In the genomic region with DNA sequence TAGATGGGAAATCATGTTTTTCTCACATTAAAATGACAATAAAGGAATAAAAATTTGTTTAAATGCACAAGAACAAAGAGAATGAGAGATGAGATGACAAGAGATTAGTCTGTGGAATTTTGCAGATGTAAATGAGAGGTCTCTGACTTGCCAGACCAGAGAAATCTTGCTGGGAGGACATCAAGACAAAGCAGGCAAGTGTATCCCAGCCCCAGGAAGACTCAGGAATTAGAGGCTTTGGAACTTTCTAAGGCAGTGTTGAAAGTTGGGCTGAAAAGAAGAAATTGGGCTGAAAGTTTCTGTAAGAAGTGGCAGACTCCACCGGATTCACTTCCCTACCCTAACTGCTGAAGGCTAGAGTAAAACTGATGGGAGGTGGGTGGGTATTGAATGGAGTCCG, we compare ENCODE assay signal across 21 cellular contexts. TPM values are rescaled to one million over a fixed set of nuclear protein-coding genes. Genes with fewer than 3 reads are reported as not detected.
A peak's percentile ranks its signal among the peaks of the same experiment; 100 is the strongest.
DNase-seq lines count a peak whose midpoint lies in the region; ATAC-seq, FAIRE-seq and TF ChIP-seq lines count a peak whose summit lies in the region.
"Had no signal": no experiment of that assay in that cellular context is flagged by ENCODE, and none has a peak within 500 bp of the region (broad histone marks: within the 10 kb centered on the region; RNA-seq: fewer than 3 reads in every experiment).

No MANE protein-coding gene starts in this region.

- FAIRE-seq in GM12892 (lab: Jason Lieb, UNC): peak; percentile 38
- FAIRE-seq: D721Med, G401.6, GM12891, H1, K562 had no signal

- H3K27ac ChIP-seq in iPS-18a (ENCODE audit: low read length) (peak overlapping the region; percentile 18), suprapubic skin (no peak overlapping the region)
- H3K27ac ChIP-seq: HL-60 had no signal

- H3K4me3 ChIP-seq in iPS-18a (ENCODE audit: low read length): no peak overlapping the region
- no peak overlapping the region for H3K4me3 ChIP-seq in suprapubic skin
- H3K4me3 ChIP-seq: K562 had no signal

- no peak for TF ChIP-seq POLR2A in GM12892 (IDR thresholded peaks at IDR 0.05; ENCODE audit: low read depth, low read length)
- no peak for TF ChIP-seq POLR2A in suprapubic skin (IDR thresholded peaks at IDR 0.05)

- H3K36me3 ChIP-seq in iPS-18a (ENCODE audit: control insufficient read depth, low read depth, low read length) (peaks cover 53% of the 10 kb centered on the region), suprapubic skin (peaks cover 21% of the 10 kb centered on the region)

- intact Hi-C loops in activated CD4-positive, alpha-beta T cell treated with anti-CD3 and anti-CD28 coated beads for 36 hours (cut with DNase I, micrococcal nuclease): no loop called here

- no peak overlapping the region for H3K4me3 Mint-ChIP-seq in activated T-helper 17 cell treated with anti-CD3 and anti-CD28 coated beads, Interleukin-2, amount 50 U/mL, for 72 hours
- no peak overlapping the region for H3K4me3 Mint-ChIP-seq in activated CD4-positive, alpha-beta T cell treated with anti-CD3 and anti-CD28 coated beads for 36 hours
- H3K4me3 Mint-ChIP-seq: CD4-positive, alpha-beta T cell; HFFc6 had no signal

- H3K9me3 ChIP-seq in iPS-18a (ENCODE audit: control insufficient read depth, low read depth, low read length): no peaks in the 10 kb centered on the region
- H3K9me3 ChIP-seq in suprapubic skin: no peaks in the 10 kb centered on the region

- no peak for TF ChIP-seq EP300 in suprapubic skin (IDR thresholded peaks at IDR 0.05)

- POLR2A ChIA-PET in activated CD4-positive, alpha-beta T cell treated with anti-CD3 and anti-CD28 coated beads for 36 hours (lab: Charles Lee): no interaction called here

- peak overlapping the region; percentile 21 for H3K9ac ChIP-seq in iPS-18a (ENCODE audit: low read length)

- no peak for TF ChIP-seq CTCF in suprapubic skin (IDR thresholded peaks at IDR 0.05)

- no peaks in the 10 kb centered on the region for H3K27me3 Mint-ChIP-seq in activated T-helper 17 cell treated with anti-CD3 and anti-CD28 coated beads, Interleukin-2, amount 50 U/mL, for 72 hours
- peaks cover 5% of the 10 kb centered on the region for H3K27me3 Mint-ChIP-seq in activated CD4-positive, alpha-beta T cell treated with anti-CD3 and anti-CD28 coated beads for 36 hours

- CTCF ChIA-PET in activated CD4-positive, alpha-beta T cell treated with anti-CD3 and anti-CD28 coated beads for 36 hours (lab: Charles Lee): interaction anchor here (0.5 kb wide), 1 partner anchor 332 kb away, joined by 3 read pairs; no protein-coding TSS in a partner anchor

- DNase-seq in GM12892 (ENCODE audit: insufficient read length) (no peak), suprapubic skin (ENCODE audit: low spot score in 2 of 2) (no peak), SIG-M5 (lab: John Stamatoyannopoulos, UW) (no peak), D341Med (ENCODE audit: low spot score) (no peak)
- DNase-seq in activated CD4-positive, alpha-beta T cell treated with anti-CD3 and anti-CD28 coated beads for 36 hours: no peak
- DNase-seq: ACHN; C1 segment of cervical spinal cord; CD4-positive, alpha-beta T cell; DMS153; DMS79 treated with DMSO at 0.1 percent for 48 hours; EL; HCEC 1CT; HFFc6 had no signal

- 91% methylated on average over 2 of the region's 2 CpGs for whole genome bisulfite sequencing in suprapubic skin

- H3K36me3 Mint-ChIP-seq in activated T-helper 17 cell treated with anti-CD3 and anti-CD28 coated beads, Interleukin-2, amount 50 U/mL, for 72 hours (ENCODE audit: low read depth): peaks cover 92% of the 10 kb centered on the region
- H3K36me3 Mint-ChIP-seq in activated CD4-positive, alpha-beta T cell treated with anti-CD3 and anti-CD28 coated beads for 36 hours (ENCODE audit: low read depth): no peaks in the 10 kb centered on the region

- H3K4me1 ChIP-seq in iPS-18a (ENCODE audit: control insufficient read depth, low read depth, low read length): peaks cover 27% of the 10 kb centered on the region
- H3K4me1 ChIP-seq in suprapubic skin: no peaks in the 10 kb centered on the region

- peak overlapping the region; percentile 62 for H3K27ac Mint-ChIP-seq in activated T-helper 17 cell treated with anti-CD3 and anti-CD28 coated beads, Interleukin-2, amount 50 U/mL, for 72 hours
- H3K27ac Mint-ChIP-seq in activated CD4-positive, alpha-beta T cell treated with anti-CD3 and anti-CD28 coated beads for 36 hours: no peak overlapping the region
- H3K27ac Mint-ChIP-seq: CD4-positive, alpha-beta T cell; HFFc6 had no signal

- ATAC-seq in activated T-helper 17 cell treated with anti-CD3 and anti-CD28 coated beads, Interleukin-2, amount 50 U/mL, for 72 hours (replicated peaks): no peak
- ATAC-seq in activated CD4-positive, alpha-beta T cell treated with anti-CD3 and anti-CD28 coated beads for 36 hours: no peak
- ATAC-seq: K562 had no signal

- H3K9me3 Mint-ChIP-seq in activated T-helper 17 cell treated with anti-CD3 and anti-CD28 coated beads, Interleukin-2, amount 50 U/mL, for 72 hours: no peaks in the 10 kb centered on the region
- H3K9me3 Mint-ChIP-seq in activated CD4-positive, alpha-beta T cell treated with anti-CD3 and anti-CD28 coated beads for 36 hours (ENCODE audit: low read depth): no peaks in the 10 kb centered on the region
- H3K9me3 Mint-ChIP-seq: CD4-positive, alpha-beta T cell; HFFc6 had no signal

- H3K4me1 Mint-ChIP-seq in activated T-helper 17 cell treated with anti-CD3 and anti-CD28 coated beads, Interleukin-2, amount 50 U/mL, for 72 hours: peaks cover 7% of the 10 kb centered on the region
- H3K4me1 Mint-ChIP-seq in activated CD4-positive, alpha-beta T cell treated with anti-CD3 and anti-CD28 coated beads for 36 hours: no peaks in the 10 kb centered on the region

- H3K27me3 ChIP-seq in iPS-18a (ENCODE audit: control insufficient read depth, insufficient read depth, low read length) (no peaks in the 10 kb centered on the region), suprapubic skin (no peaks in the 10 kb centered on the region)

RNA-seq across cellular contexts. Expression of a gene that starts 54.6 kb away (rescaled TPM):
- polyA plus RNA-seq in GM12892 (2012; ENCODE audit: missing spikeins): 21.7 TPM
- total RNA-seq in activated T-helper 17 cell treated with anti-CD3 and anti-CD28 coated beads, Interleukin-2, amount 50 U/mL, for 72 hours: 100 to 1,000 TPM in 1 of 2 donors, 10 to 100 TPM in 1; 56.3 to 107 TPM
- 100 to 1,000 TPM; 133 to 391 (median 148) TPM for total RNA-seq in suprapubic skin
- total RNA-seq in activated CD4-positive, alpha-beta T cell treated with anti-CD3 and anti-CD28 coated beads for 36 hours: 10 to 100 TPM; 11.9 to 14.0 TPM
